1 cellular context compared by ENCODE assay signal in genomic region chr1:3197781-3198316, GRCh38.
A peak's percentile ranks its signal among the peaks of the same experiment; 100 is the strongest.
TF ChIP-seq lines count a peak whose summit lies in the region.

No MANE protein-coding gene starts in this region.

TF ChIP-seq in HepG2, 621 proteins besides CTCF, POLR2A, EP300 and RAD21 (continued from another document and continues in another):
- no peak for TF ChIP-seq ZNF562 (CRISPR knock-in tag; IDR thresholded peaks at IDR 0.05; ENCODE audit: borderline replicate concordance)
- TF ChIP-seq RELA (CRISPR knock-in tag; IDR thresholded peaks at IDR 0.05), result no peak
- peak; percentile 96 for TF ChIP-seq CEBPG (CRISPR knock-in tag; IDR thresholded peaks at IDR 0.05)
- peak; percentile 90; the same call in 1 of the 2 replicates for TF ChIP-seq MTA1 (CRISPR knock-in tag; IDR thresholded peaks at IDR 0.05; ENCODE audit: borderline replicate concordance)
- TF ChIP-seq SP5 (CRISPR knock-in tag; IDR thresholded peaks at IDR 0.05; ENCODE audit: borderline replicate concordance, low read depth), result 0 out of 2 replicates have a peak, but pooled peaks have one; percentile 12
- TF ChIP-seq ZBTB40 (IDR thresholded peaks at IDR 0.05), result no peak
- TF ChIP-seq ZBTB40 (CRISPR knock-in tag; IDR thresholded peaks at IDR 0.05), result no peak
- TF ChIP-seq ZMYM2 (CRISPR knock-in tag; IDR thresholded peaks at IDR 0.05), result 0 out of 2 replicates have a peak, but pooled peaks have one; percentile 38
- TF ChIP-seq POGK (CRISPR knock-in tag; conservative IDR thresholded peaks at IDR 0.05), result peak; percentile 78
- TF ChIP-seq THAP8 (CRISPR knock-in tag; IDR thresholded peaks at IDR 0.05; ENCODE audit: borderline replicate concordance), result 0 out of 2 replicates have a peak, but pooled peaks have one; percentile 30
- no peak for TF ChIP-seq LRRFIP1 (CRISPR knock-in tag; conservative IDR thresholded peaks at IDR 0.05)
- TF ChIP-seq TCF12 (IDR thresholded peaks at IDR 0.05), result no peak
- peak; percentile 24; the same call in 1 of the 2 replicates for TF ChIP-seq TCF12 (CRISPR knock-in tag; IDR thresholded peaks at IDR 0.05)
- 0 out of 2 replicates have a peak, but pooled peaks have one; percentile 84 for TF ChIP-seq MTF2 (CRISPR knock-in tag; IDR thresholded peaks at IDR 0.05; ENCODE audit: borderline replicate concordance)
- 0 out of 2 replicates have a peak, but pooled peaks have one; percentile 29 for TF ChIP-seq ZNF317 (CRISPR knock-in tag; IDR thresholded peaks at IDR 0.05)
- TF ChIP-seq CEBPZ (IDR thresholded peaks at IDR 0.05; ENCODE audit: low read length), result no peak
- TF ChIP-seq POLR2G (IDR thresholded peaks at IDR 0.05; ENCODE audit: low read depth, low read length), result no peak
- no peak for TF ChIP-seq PBX2 (CRISPR knock-in tag; IDR thresholded peaks at IDR 0.05)
- TF ChIP-seq NKX3-1 (CRISPR knock-in tag; IDR thresholded peaks at IDR 0.05), result no peak
- no peak for TF ChIP-seq ATF6 (CRISPR knock-in tag; conservative IDR thresholded peaks at IDR 0.05)
- TF ChIP-seq NFIC (IDR thresholded peaks at IDR 0.05; ENCODE audit: low read length), result no peak
- TF ChIP-seq ATF3 (CRISPR knock-in tag; IDR thresholded peaks at IDR 0.05), result peak; percentile 93
- TF ChIP-seq ZNF773 (CRISPR knock-in tag; IDR thresholded peaks at IDR 0.05; ENCODE audit: borderline replicate concordance), result no peak
- no peak for TF ChIP-seq HMGXB4 (CRISPR knock-in tag; IDR thresholded peaks at IDR 0.05; ENCODE audit: borderline replicate concordance in 1 of 2, low read depth in 1 of 2)
- TF ChIP-seq CHCHD3 (CRISPR knock-in tag; IDR thresholded peaks at IDR 0.05), result no peak
- no peak for TF ChIP-seq FLYWCH1 (CRISPR knock-in tag; IDR thresholded peaks at IDR 0.05)
- TF ChIP-seq SRSF9 (IDR thresholded peaks at IDR 0.05; ENCODE audit: borderline replicate concordance, insufficient read depth, low read depth, low read length, poor library complexity, severe bottlenecking), result no peak
- no peak for TF ChIP-seq SMAD1 (CRISPR knock-in tag; IDR thresholded peaks at IDR 0.05; ENCODE audit: borderline replicate concordance, low read depth)
- no peak for TF ChIP-seq ZNF781 (CRISPR knock-in tag; IDR thresholded peaks at IDR 0.05; ENCODE audit: borderline replicate concordance, not compliant biosample characterization)
- 0 out of 2 replicates have a peak, but pooled peaks have one; percentile 19 for TF ChIP-seq DR1 (CRISPR knock-in tag; IDR thresholded peaks at IDR 0.05)
- peak; percentile 33; the same call in 1 of the 2 replicates for TF ChIP-seq FOXO1 (CRISPR knock-in tag; IDR thresholded peaks at IDR 0.05)
- no peak for TF ChIP-seq DNMT1 (CRISPR knock-in tag; IDR thresholded peaks at IDR 0.05)
- peak; percentile 44 for TF ChIP-seq MED1 (CRISPR knock-in tag; IDR thresholded peaks at IDR 0.05)
- TF ChIP-seq ZNF564 (CRISPR knock-in tag; IDR thresholded peaks at IDR 0.05), result no peak
- TF ChIP-seq GATAD2A (CRISPR knock-in tag; IDR thresholded peaks at IDR 0.05), result peak; percentile 61; the same call in 1 of the 2 replicates
